In genomic region chr6:37971263-37971662, GRCh38 we compare ENCODE assay signal across 9 cellular contexts.
"Had no signal": no experiment of that assay in that cellular context is flagged by ENCODE, and none has a peak within 500 bp of the region (broad histone marks: within the 10 kb centered on the region; RNA-seq: fewer than 3 reads in every experiment).

No MANE protein-coding gene starts in this region.

- H3K4me3 ChIP-seq: smooth muscle cell, upper lobe of left lung had no signal

- ATAC-seq: activated CD4-positive, CD25-positive, alpha-beta regulatory T cell treated with anti-CD3 and anti-CD28 coated beads, Interleukin-2, amount 50 U/mL, for 24 hours; stimulated activated memory B cell treated with anti-CD40 and anti-IgM and Interleukin-4, amounts not matched to agents 10 μg/mL and 1 μg/mL and 100 μg/mL, for 72 hours had no signal

- H3K27ac Mint-ChIP-seq: activated naive CD4-positive, alpha-beta T cell treated with anti-CD3 and anti-CD28 coated beads, Interleukin-2, amount 50 U/mL, for 24 hours; stimulated activated memory B cell treated with anti-CD40 and anti-IgM and Interleukin-4, amounts not matched to agents 10 μg/mL and 1 μg/mL and 100 μg/mL, for 72 hours had no signal

- DNase-seq: activated T-cell treated with anti-CD3 and anti-CD28 coated beads, Interleukin-2, amount 50 U/mL, for 1 hour; amygdala; foreskin fibroblast; substantia nigra; upper lobe of left lung had no signal

- H3K36me3 ChIP-seq: upper lobe of left lung had no signal

- H3K4me3 Mint-ChIP-seq: activated naive CD4-positive, alpha-beta T cell treated with anti-CD3 and anti-CD28 coated beads, Interleukin-2, amount 50 U/mL, for 24 hours; stimulated activated memory B cell treated with anti-CD40 and anti-IgM and Interleukin-4, amounts not matched to agents 10 μg/mL and 1 μg/mL and 100 μg/mL, for 72 hours had no signal

- H3K27me3 ChIP-seq: upper lobe of left lung had no signal

- H3K27ac ChIP-seq: upper lobe of left lung had no signal
